ENCODE assay signal across 8 cellular contexts in genomic region chr4:4860803-4861591, GRCh38. TPM values are rescaled to one million over a fixed set of nuclear protein-coding genes. Genes with fewer than 3 reads are reported as not detected.
DNase-seq lines count a peak whose midpoint lies in the region; ATAC-seq, FAIRE-seq and TF ChIP-seq lines count a peak whose summit lies in the region.

No MANE protein-coding gene starts in this region.

- peaks cover 10 to 35% of the 10 kb centered on the region in 2 experiments; a peak in 3 of 5 replicates for H3K27me3 ChIP-seq in K562 (ENCODE audit: control insufficient read depth in 2 of 2, insufficient read depth in 2 of 2, low read length in 2 of 2)
- H3K27me3 ChIP-seq in right lobe of liver = peaks cover 13 to 79% of the 10 kb centered on the region in 2 donors
- peaks cover 94% of the 10 kb centered on the region for H3K27me3 ChIP-seq in upper lobe of right lung

- no peak for TF ChIP-seq POLR2A in K562 (conservative IDR thresholded peaks at IDR 0.05)
- TF ChIP-seq POLR2A in right lobe of liver (IDR thresholded peaks at IDR 0.05) = no peak

- DNase-seq in activated naive CD4-positive, alpha-beta T cell treated with anti-CD3 and anti-CD28 coated beads, Interleukin-2, amount 10 ng/mL, durations not matched to agents 7 days and 5 days = no peak
- no peak for DNase-seq in activated naive CD4-positive, alpha-beta T cell treated with Interleukin-2 at 50 U/mL for 16 hours
- DNase-seq in K562 (ENCODE audit: extremely low read depth in 1 of 4, low spot score in 3 of 4) (peak in 1 of 4 experiments; percentile 27), right lobe of liver (no peak), upper lobe of right lung (no peak), amygdala (lab: John Stamatoyannopoulos, UW) (no peak), omental fat pad (ENCODE audit: low spot score) (no peak)

- H3K27ac Mint-ChIP-seq in activated naive CD4-positive, alpha-beta T cell treated with anti-CD3 and anti-CD28 coated beads, Interleukin-2, amount 10 ng/mL, durations not matched to agents 7 days and 5 days = peak overlapping the region; percentile 75

- peak overlapping the region; percentile 78 for H3K4me2 ChIP-seq in K562 (ENCODE audit: insufficient read depth, low read length)

- in situ Hi-C loops in K562 (cut with MboI) = no loop called here

- peak overlapping the region; percentile 60 for H3K4me3 Mint-ChIP-seq in activated naive CD4-positive, alpha-beta T cell treated with anti-CD3 and anti-CD28 coated beads, Interleukin-2, amount 10 ng/mL, durations not matched to agents 7 days and 5 days

- H3K9me1 ChIP-seq in K562 (ENCODE audit: control insufficient read depth, insufficient read depth, low read length) = no peaks in the 10 kb centered on the region

- CTCF ChIA-PET in activated naive CD4-positive, alpha-beta T cell treated with anti-CD3 and anti-CD28 coated beads, Interleukin-2, amount 10 ng/mL, durations not matched to agents 7 days and 5 days (lab: Charles Lee) = no interaction called here
- CTCF ChIA-PET in K562 (lab: Yijun Ruan, JAX; ENCODE audit: low intra/inter-chr PET ratio) = no interaction called here

- no peak overlapping the region for H3K27ac ChIP-seq in K562 (ENCODE audit: extremely low read depth, low read depth, low read length)
- no peak overlapping the region for H3K27ac ChIP-seq in right lobe of liver
- H3K27ac ChIP-seq in upper lobe of right lung = no peak overlapping the region

- H3K79me2 ChIP-seq in K562 (ENCODE audit: control insufficient read depth, insufficient read depth, low read length) = no peaks in the 10 kb centered on the region

- peaks cover 37% of the 10 kb centered on the region for H3K27me3 Mint-ChIP-seq in activated naive CD4-positive, alpha-beta T cell treated with anti-CD3 and anti-CD28 coated beads, Interleukin-2, amount 10 ng/mL, durations not matched to agents 7 days and 5 days

- H3K4me3 ChIP-seq in K562 = peak overlapping the region; percentile 69; the same call in 1 of the 2 replicates
- peak overlapping the region; percentile 55 to 62 (median 56) for H3K4me3 ChIP-seq in right lobe of liver
- H3K4me3 ChIP-seq in upper lobe of right lung = peak overlapping the region; percentile 62

- H3K9ac ChIP-seq in K562 (ENCODE audit: insufficient read depth in 1 of 2, low read depth in 2 of 2, low read length in 2 of 2) = no peak overlapping the region; a peak in 1 of 4 replicates

- peaks cover 21% of the 10 kb centered on the region for H3K4me1 Mint-ChIP-seq in activated naive CD4-positive, alpha-beta T cell treated with anti-CD3 and anti-CD28 coated beads, Interleukin-2, amount 10 ng/mL, durations not matched to agents 7 days and 5 days

- no peak overlapping the region for H2AFZ ChIP-seq in K562 (ENCODE audit: low read depth, low read length)

- TF ChIP-seq RAD21 in K562 (CRISPR knock-in tag; conservative IDR thresholded peaks at IDR 0.05 in 1 of 2, IDR thresholded peaks at IDR 0.05 in 1 of 2) = no peak

- FAIRE-seq in K562 (lab: Jason Lieb, UNC) = no peak

- H3K9me3 ChIP-seq in K562 (replicated peaks; ENCODE audit: control insufficient read depth, insufficient read depth, low read depth, low read length) (no peaks in the 10 kb centered on the region), right lobe of liver (no peaks in the 10 kb centered on the region), upper lobe of right lung (no peaks in the 10 kb centered on the region)

- 77% methylated on average over 31 of the region's 39 CpGs for WGBS in K562 (ENCODE audit: insufficient coverage, low coverage, missing lambda C conversion rate)
- 9% methylated on average over 29 of the region's 39 CpGs for WGBS in right lobe of liver (ENCODE audit: insufficient coverage, low coverage, low lambda C conversion rate, missing lambda C conversion rate)

- H4K20me1 ChIP-seq in K562 (replicated peaks; ENCODE audit: control insufficient read depth, insufficient read depth, low read length) = no peaks in the 10 kb centered on the region

- BruUV-seq in K562 (replicated peaks; lab: Mats Ljungman, UMichigan) = no TSS peak

- H3K36me3 Mint-ChIP-seq in activated naive CD4-positive, alpha-beta T cell treated with anti-CD3 and anti-CD28 coated beads, Interleukin-2, amount 10 ng/mL, durations not matched to agents 7 days and 5 days = peaks cover 9% of the 10 kb centered on the region

- peaks cover 2% of the 10 kb centered on the region for H3K9me3 Mint-ChIP-seq in activated naive CD4-positive, alpha-beta T cell treated with anti-CD3 and anti-CD28 coated beads, Interleukin-2, amount 10 ng/mL, durations not matched to agents 7 days and 5 days

- TF ChIP-seq CTCF in K562 (IDR thresholded peaks at IDR 0.05 in 2 of 3, conservative IDR thresholded peaks at IDR 0.05 in 1 of 3; ENCODE audit: insufficient read depth in 2 of 3, low read depth in 1 of 3, low read length in 3 of 3) (no peak), right lobe of liver (IDR thresholded peaks at IDR 0.05) (no peak), upper lobe of right lung (IDR thresholded peaks at IDR 0.05) (no peak), omental fat pad (IDR thresholded peaks at IDR 0.05) (no peak)

- ATAC-seq in K562 = no peak
- ATAC-seq in right lobe of liver = peak in 2 of 4 donors; percentile 6 to 32
- no peak for ATAC-seq in upper lobe of right lung
- no peak for ATAC-seq in GM21737 (IDR thresholded peaks at IDR 0.05; ENCODE audit: unreplicated experiment)
- ATAC-seq in omental fat pad (ENCODE audit: low FRiP score) = no peak

- no peak for TF ChIP-seq EP300 in K562 (IDR thresholded peaks at IDR 0.05; ENCODE audit: low read length)

- POLR2A ChIA-PET in K562 (lab: Yijun Ruan, JAX) = interaction anchor here (0.8 kb wide), 1 partner anchor 353 kb away, joined by 4 read pairs; no protein-coding TSS in a partner anchor

- H3K4me1 ChIP-seq in K562 (replicated peaks in 1 of 2; ENCODE audit: control insufficient read depth in 2 of 2, insufficient read depth in 2 of 2, low read length in 2 of 2) = peaks cover 3 to 30% of the 10 kb centered on the region in 2 experiments; a peak in 3 of 5 replicates
- H3K4me1 ChIP-seq in right lobe of liver = peaks cover 0 to 20% (median 0%) of the 10 kb centered on the region in 4 donors
- peaks cover 19% of the 10 kb centered on the region for H3K4me1 ChIP-seq in upper lobe of right lung

- intact Hi-C loops in K562 (cut with micrococcal nuclease) (no loop called here), right lobe of liver (cut with DNase I) (no loop called here), upper lobe of right lung (cut with DNase I) (no loop called here)

- H3K36me3 ChIP-seq in K562 (ENCODE audit: control insufficient read depth, insufficient read depth, low read length) = no peaks in the 10 kb centered on the region; the same call in 2 of the 3 replicates
- no peaks in the 10 kb centered on the region for H3K36me3 ChIP-seq in right lobe of liver
- no peaks in the 10 kb centered on the region for H3K36me3 ChIP-seq in upper lobe of right lung

TF ChIP-seq in K562, 482 proteins besides CTCF, POLR2A, EP300 and RAD21:
- TF ChIP-seq ZNF23 (CRISPR knock-in tag; IDR thresholded peaks at IDR 0.05) (no peak), ZNF316 (IDR thresholded peaks at IDR 0.05) (peak; percentile 23; the same call in 1 of the 2 replicates), ZBTB33 (CRISPR knock-in tag; IDR thresholded peaks at IDR 0.05) (peak; percentile 78), GATAD2A (IDR thresholded peaks at IDR 0.05) (no peak), NR0B1 (IDR thresholded peaks at IDR 0.05; ENCODE audit: partially characterized antibody) (no peak)

RNA-seq across cellular contexts. Expression of gene MSX1, which starts 1.5 kb away (rescaled TPM):
- 0.56 and 1.8 TPM in 2 replicates for total RNA-seq in K562 (2011; cell fraction: chromatin; rRNA removed; ENCODE audit: low replicate concordance)
- total RNA-seq in K562 (2011; cell fraction: nucleolus; rRNA removed) = 1.8 and 2.5 TPM in 2 replicates
- total RNA-seq in K562 (2011; cell fraction: nucleoplasm; rRNA removed) = 1.0 and 1.3 TPM in 2 replicates
- 4.9 and 6.5 TPM in 2 replicates for total RNA-seq in K562 (2014; rRNA removed)
- 1.3 and 1.6 TPM in 2 replicates for total RNA-seq in K562 (2014; rRNA removed; fragmentation: Illumina TruSeq; extraction: Trizol)
- 1.6 and 2.3 TPM in 2 replicates for total RNA-seq in K562 (2015; rRNA removed; fragmentation: Illumina TruSeq; extraction: Trizol)
- 6.1 and 6.3 TPM in 2 replicates for total RNA-seq in K562 (2021)
- polyA plus RNA-seq in K562 (2011; rRNA removed) = 2.7 and 4.0 TPM in 2 replicates
- polyA plus RNA-seq in K562 (2011; cell fraction: cytosol; rRNA removed) = 2.9 and 12.3 TPM in 2 replicates
- 4.8 and 6.3 TPM in 2 replicates for polyA plus RNA-seq in K562 (2011; cell fraction: nucleus; rRNA removed)
- polyA plus RNA-seq in K562 (2012) = 2.0 and 7.0 TPM in 2 replicates
- 1.3 and 1.9 TPM in 2 replicates for polyA plus RNA-seq in K562 (2014; fragmentation: Illumina TruSeq; extraction: Trizol)
- 1 to 10 TPM; 1.4 to 1.8 TPM for polyA plus RNA-seq in K562 (2014; fragmentation: Nextera tagmentation; extraction: Ambion mirVana)
- 6.0 and 8.3 TPM in 2 replicates for polyA plus RNA-seq in K562 (2014; rRNA removed)
- 0.21 and 0.30 TPM in 2 replicates for polyA minus RNA-seq in K562 (2011; rRNA and poly(A)+ RNA removed)
- 0.73 and 2.4 TPM in 2 replicates for polyA minus RNA-seq in K562 (2011; cell fraction: cytosol; rRNA and poly(A)+ RNA removed)
- polyA minus RNA-seq in K562 (2011; cell fraction: nucleus; rRNA and poly(A)+ RNA removed) = 1.8 and 2.2 TPM in 2 replicates
- total RNA-seq in right lobe of liver = under 1 TPM; 0.15 to 0.62 (median 0.31) TPM
- total RNA-seq in upper lobe of right lung = 2.5 TPM
- 10 to 100 TPM in 3 of 4 donors, 1 to 10 TPM in 1; 9.7 to 20.5 (median 14.2) TPM for total RNA-seq in omental fat pad
